Comparison of ENCODE assay signal across 12 cellular contexts in the genomic region with DNA sequence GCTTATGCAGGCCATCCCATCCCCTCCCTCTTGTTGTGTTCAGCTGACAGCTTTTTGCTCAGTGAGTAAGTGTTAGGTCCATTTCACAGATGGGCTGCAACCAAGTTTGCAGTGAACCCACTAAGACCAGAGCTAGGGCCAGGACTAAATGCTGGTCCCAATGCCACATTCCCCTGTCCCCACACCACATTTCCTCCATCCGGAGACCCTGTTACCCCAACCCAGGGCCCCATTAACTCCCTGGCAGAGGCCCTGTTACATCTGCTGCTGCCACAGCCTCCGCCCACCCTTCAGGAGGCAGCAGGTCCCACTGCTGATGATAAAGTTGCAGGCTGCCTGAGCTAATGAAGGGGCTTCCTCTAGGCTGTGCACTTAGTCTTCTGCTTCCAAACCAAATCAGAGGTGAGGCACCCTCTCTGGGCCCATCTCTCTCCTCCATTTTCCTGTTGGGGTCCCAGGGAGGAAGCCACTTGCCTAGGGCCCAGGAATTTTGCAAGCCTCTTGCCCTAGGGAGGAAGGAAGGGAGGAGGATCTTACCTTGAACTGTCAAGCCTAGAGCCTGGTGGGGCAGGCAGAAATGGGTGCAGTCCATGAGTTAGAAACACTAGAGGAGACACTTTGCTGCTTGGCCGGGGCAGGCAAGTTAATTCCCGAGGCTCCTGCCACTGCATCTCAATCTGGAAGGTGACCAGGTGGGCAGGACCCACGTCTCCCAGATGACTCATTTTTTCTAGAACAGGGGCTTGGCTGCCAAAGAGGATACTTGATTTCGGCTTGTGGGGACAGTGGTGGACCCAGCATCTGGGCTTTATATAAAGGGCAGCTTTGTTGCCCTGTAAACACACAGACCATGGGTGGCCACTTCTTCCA. TPM values are rescaled to one million over a fixed set of nuclear protein-coding genes. Genes with fewer than 3 reads are reported as not detected.
DNase-seq lines count a peak whose midpoint lies in the region; ATAC-seq and TF ChIP-seq lines count a peak whose summit lies in the region.
"Had no signal": no experiment of that assay in that cellular context is flagged by ENCODE, and none has a peak within 500 bp of the region (broad histone marks: within the 10 kb centered on the region; RNA-seq: fewer than 3 reads in every experiment).

No MANE protein-coding gene starts in this region.

- H4K20me1 ChIP-seq in GM23338 (replicated peaks; ENCODE audit: insufficient read depth), result peaks cover 22% of the 10 kb centered on the region

- H3F3A ChIP-seq in GM23338 (replicated peaks; ENCODE audit: low read depth), result peaks cover 17% of the 10 kb centered on the region

- no peak for DNase-seq in GM23338 (ENCODE audit: low spot score)
- DNase-seq in T-cell, result peak in 2 of 34 experiments; percentile 5 to 21
- DNase-seq in epithelial cell of prostate (ENCODE audit: low read depth, low spot score), result no peak
- DNase-seq in sciatic nerve (ENCODE audit: low spot score), result peak; percentile 49
- DNase-seq in omental fat pad (ENCODE audit: low spot score), result no peak
- no peak for DNase-seq in DMS79 treated with DMSO at 0.1 percent for 48 hours (lab: John Stamatoyannopoulos, UW)
- DNase-seq: activated CD4-positive, alpha-beta T cell treated with anti-CD3 and anti-CD28 coated beads, Interleukin-2, amount 50 U/mL, for 1 hour; NCI-H187 had no signal

- H3K4me3 Mint-ChIP-seq in GM23338, result peak overlapping the region; percentile 31; the same call in 2 of the 3 replicates
- H3K4me3 Mint-ChIP-seq in T-cell, result peak overlapping the region; percentile 66 to 94 (median 87)

- H3K27ac ChIP-seq in GM23338 (ENCODE audit: low read depth) (no peak overlapping the region), epithelial cell of prostate (peak overlapping the region; percentile 16)

- H3K4me1 ChIP-seq in GM23338 (ENCODE audit: insufficient read depth), result peaks cover 6% of the 10 kb centered on the region; the same call in 1 of the 2 replicates

- CTCF ChIA-PET in T-cell (lab: Charles Lee), result interaction anchor here in 1 of 2 donors (0.6 kb wide), 1 partner anchor 124 kb away, joined by 3 read pairs; no protein-coding TSS in a partner anchor

- H3K4me2 ChIP-seq in GM23338, result no peak overlapping the region

- no peak overlapping the region for H2AFZ ChIP-seq in GM23338

- H3K4me1 Mint-ChIP-seq in GM23338, result peaks cover 11% of the 10 kb centered on the region
- H3K4me1 Mint-ChIP-seq in T-cell, result peaks cover 32 to 34% (median 34%) of the 10 kb centered on the region in 3 donors

- intact Hi-C loops in sciatic nerve (cut with DNase I), result loop anchor here (5.0 kb wide), 2 partner anchors 123 to 1028 kb away; partner anchors contain the start of gene FXYD7

- POLR2A ChIA-PET in T-cell (lab: Charles Lee), result interaction anchor here in 1 of 2 donors (0.5 kb wide), 1 partner anchor 1402 kb away, joined by 3 read pairs; no protein-coding TSS in a partner anchor

- no peaks in the 10 kb centered on the region for H3K79me2 ChIP-seq in GM23338 (replicated peaks; ENCODE audit: insufficient read depth)

- no peaks in the 10 kb centered on the region for H3K27me3 ChIP-seq in GM23338 (ENCODE audit: insufficient read depth)

- ATAC-seq in GM23338, result no peak
- ATAC-seq in T-cell (replicated peaks in 1 of 4), result no peak
- ATAC-seq in sciatic nerve, result no peak
- no peak for ATAC-seq in omental fat pad (ENCODE audit: low FRiP score)
- ATAC-seq in GM21367 (IDR thresholded peaks at IDR 0.05; ENCODE audit: unreplicated experiment), result no peak
- no peak for ATAC-seq in HG02870 (IDR thresholded peaks at IDR 0.05; ENCODE audit: unreplicated experiment)

- no peak for TF ChIP-seq CTCF in GM23338 (conservative IDR thresholded peaks at IDR 0.05; ENCODE audit: low read depth in 2 of 2)
- no peak for TF ChIP-seq CTCF in omental fat pad (IDR thresholded peaks at IDR 0.05)

- no peak overlapping the region for H3K4me3 ChIP-seq in GM23338

- H3K27me3 Mint-ChIP-seq in GM23338 (ENCODE audit: insufficient read depth, low read depth, poor library complexity) (peaks cover 36% of the 10 kb centered on the region), T-cell (no peaks in the 10 kb centered on the region)

- H3K27ac Mint-ChIP-seq in GM23338 (peak overlapping the region; percentile 32), T-cell (peak overlapping the region; percentile 84 to 92)

- H3K36me3 Mint-ChIP-seq in GM23338 (ENCODE audit: low read depth) (peaks cover 64% of the 10 kb centered on the region), T-cell (peaks cover 4% of the 10 kb centered on the region)

- H3K9me2 ChIP-seq in GM23338 (ENCODE audit: insufficient read depth), result no peaks in the 10 kb centered on the region

- H3K9me3 Mint-ChIP-seq in GM23338 (no peaks in the 10 kb centered on the region; the same call in 2 of the 3 replicates), T-cell (no peaks in the 10 kb centered on the region)

- H3K36me3 ChIP-seq in GM23338 (ENCODE audit: insufficient read depth), result peaks cover 6% of the 10 kb centered on the region; the same call in 1 of the 2 replicates

TF ChIP-seq in GM23338, 12 proteins besides CTCF, POLR2A, EP300 and RAD21:
- TF ChIP-seq CREB1 (CRISPR knock-in tag; IDR thresholded peaks at IDR 0.05; ENCODE audit: low read depth) (no peak), EZH2 (IDR thresholded peaks at IDR 0.05; ENCODE audit: low read depth, unreplicated experiment) (no peak), EZH2phosphoT487 (IDR thresholded peaks at IDR 0.05; ENCODE audit: unreplicated experiment) (no peak)

RNA-seq across cellular contexts. Expression of gene USF2, which starts 3.4 kb away (rescaled TPM):
- total RNA-seq in GM23338 (2014; rRNA removed; shearing (Covaris generic)), result 60.5 and 63.8 TPM in 2 replicates
- polyA plus RNA-seq in GM23338 (2016; fragmentation: Nextera tagmentation; extraction: Ambion mirVana), result 28.9 and 36.4 TPM in 2 replicates
- total RNA-seq in T-cell (100 to 1,000 TPM; 207 to 255 (median 249) TPM), sciatic nerve (137 TPM), omental fat pad (100 to 1,000 TPM in 2 of 4 donors, 10 to 100 TPM in 2; 67.0 to 106 (median 92.0) TPM)

RNA-seq across cellular contexts. Expression of gene LSR, which starts 16.6 kb away (rescaled TPM):
- total RNA-seq in GM23338 (2014; rRNA removed; shearing (Covaris generic)), result 195 and 212 TPM in 2 replicates
- polyA plus RNA-seq in GM23338 (2016; fragmentation: Nextera tagmentation; extraction: Ambion mirVana), result 116 and 125 TPM in 2 replicates
- total RNA-seq in T-cell (10 to 100 TPM; 36.8 to 64.9 (median 57.4) TPM), sciatic nerve (9.3 TPM), omental fat pad (10 to 100 TPM; 10.4 to 30.9 (median 17.9) TPM)

RNA-seq across cellular contexts. Expression of gene HAMP, which starts 17.0 kb away (rescaled TPM):
- total RNA-seq in GM23338 (2014; rRNA removed; shearing (Covaris generic)), result not detected in 2 replicates
- 0.65 TPM in 1 of 2 replicates, not detected in the other for polyA plus RNA-seq in GM23338 (2016; fragmentation: Nextera tagmentation; extraction: Ambion mirVana)
- total RNA-seq in T-cell, result 1 to 10 TPM in 4 of 5 donors, under 1 TPM in 1; 0.65 to 1.9 (median 1.1) TPM
- 8.9 TPM for total RNA-seq in sciatic nerve
- 1 to 10 TPM in 1 of 4 donors, not detected in 3; 1.3 TPM for total RNA-seq in omental fat pad
- total RNA-seq: epithelial cell of proximal tubule had no signal

RNA-seq across cellular contexts. Expression of gene MAG, which starts 26.6 kb away (rescaled TPM):
- 1.3 and 1.8 TPM in 2 replicates for total RNA-seq in GM23338 (2014; rRNA removed; shearing (Covaris generic))
- 0.61 and 0.85 TPM in 2 replicates for polyA plus RNA-seq in GM23338 (2016; fragmentation: Nextera tagmentation; extraction: Ambion mirVana)
- total RNA-seq in T-cell (under 1 TPM in 2 of 5 donors, not detected in 3; 0.16 to 0.19 TPM), sciatic nerve (82.2 TPM), omental fat pad (not detected)
- total RNA-seq: epithelial cell of proximal tubule, mononuclear cell had no signal

RNA-seq across cellular contexts. Expression of gene FAM187B, which starts 36.8 kb away (rescaled TPM):
- not detected in 2 replicates for total RNA-seq in GM23338 (2014; rRNA removed; shearing (Covaris generic))
- 0.23 and 0.31 TPM in 2 replicates for polyA plus RNA-seq in GM23338 (2016; fragmentation: Nextera tagmentation; extraction: Ambion mirVana)
- not detected for total RNA-seq in T-cell
- 0.31 TPM for total RNA-seq in sciatic nerve
- not detected for total RNA-seq in omental fat pad
- total RNA-seq: epithelial cell of proximal tubule had no signal
